ENCODE assay signal across 19 cellular contexts in genomic region chr20:50491168-50491567, GRCh38.
"Had no signal": no experiment of that assay in that cellular context is flagged by ENCODE, and none has a peak within 500 bp of the region (broad histone marks: within the 10 kb centered on the region; RNA-seq: fewer than 3 reads in every experiment).

No MANE protein-coding gene starts in this region.

- H3K36me3 ChIP-seq: SJCRH30, WERI-Rb-1 had no signal

- H3K9me3 ChIP-seq: SK-N-SH had no signal

- H3K27ac ChIP-seq: SJCRH30, WERI-Rb-1 had no signal

- H3K4me2 ChIP-seq: SK-N-SH had no signal

- ATAC-seq: activated CD4-positive, alpha-beta T cell treated with anti-CD3 and anti-CD28 coated beads for 36 hours; activated T-helper 17 cell treated with anti-CD3 and anti-CD28 coated beads, Interleukin-2, amount 50 U/mL, for 72 hours had no signal

- H3K4me3 ChIP-seq: SJCRH30 had no signal

- DNase-seq: activated CD4-positive, alpha-beta memory T cell treated with anti-CD3 and anti-CD28 coated beads, Interleukin-2, amount 10 ng/mL, durations not matched to agents 7 days and 5 days; activated CD4-positive, alpha-beta T cell treated with anti-CD3 and anti-CD28 coated beads for 36 hours; activated CD4-positive, alpha-beta T cell treated with anti-CD3 and anti-CD28 coated beads, Interleukin-2, amount 50 U/mL, for 1 hour; activated gamma-delta T cell; activated naive CD4-positive, alpha-beta T cell treated with anti-CD3 and anti-CD28 coated beads for 36 hours; activated T-cell treated with anti-CD3 and anti-CD28 coated beads for 4 hours; activated T-cell treated with anti-CD3 and anti-CD28 coated beads, Interleukin-2, amount 50 U/mL, for 48 hours; amygdala; Kasumi-1; NCI-H1105 treated with DMSO at 0.1 percent for 48 hours; NCI-H1436 treated with DMSO at 0.1 percent for 48 hours; NCI-H187; NCI-H2081; NCI-H510A treated with DMSO at 0.1 percent for 48 hours; SJCRH30; SK-N-SH; T-helper 1 cell; WERI-Rb-1 had no signal
